29 cellular contexts compared by ENCODE assay signal in genomic region chr12:101327547-101327946, GRCh38.
"Had no signal": no experiment of that assay in that cellular context is flagged by ENCODE, and none has a peak within 500 bp of the region (broad histone marks: within the 10 kb centered on the region; RNA-seq: fewer than 3 reads in every experiment).

No MANE protein-coding gene starts in this region.

- ATAC-seq: activated naive CD4-positive, alpha-beta T cell treated with anti-CD3 and anti-CD28 coated beads, Interleukin-2, amount 50 U/mL, for 72 hours; activated T-cell treated with anti-CD3 and anti-CD28 coated beads, Interleukin-2, amount 50 U/mL, for 4 hours; activated T-cell treated with anti-CD3 and anti-CD28 coated beads, Interleukin-2, amount 50 U/mL, for 72 hours; activated T-helper 17 cell treated with anti-CD3 and anti-CD28 coated beads, Interleukin-2, amount 50 U/mL, for 72 hours; body of pancreas; T-cell; T-helper 17 cell had no signal

- H3K27ac Mint-ChIP-seq: activated B cell treated with CpG ODN at 0.5 μM for 24 hours; activated CD4-positive, alpha-beta memory T cell treated with anti-CD3 and anti-CD28 coated beads, Interleukin-2, amount 10 ng/mL, durations not matched to agents 7 days and 5 days; activated CD4-positive, alpha-beta T cell treated with anti-CD3 and anti-CD28 coated beads, Interleukin-2, amount 10 ng/mL, durations not matched to agents 7 days and 5 days; activated naive CD4-positive, alpha-beta T cell treated with anti-CD3 and anti-CD28 coated beads for 36 hours; activated naive CD4-positive, alpha-beta T cell treated with anti-CD3 and anti-CD28 coated beads, Interleukin-2, amount 50 U/mL, for 72 hours; activated naive CD8-positive, alpha-beta T cell treated with anti-CD3 and anti-CD28 coated beads for 36 hours; activated T-cell treated with anti-CD3 and anti-CD28 coated beads, Interleukin-2, amount 50 U/mL, for 72 hours; activated T-helper 1 cell treated with anti-CD3 and anti-CD28 coated beads, Interleukin-12 subunit alpha, Interleukin-12 subunit beta, Interleukin-2, Interleukin-4 antibody, amounts not matched to agents 30 ng/mL and 10 ng/mL and 1 ng/mL, durations not matched to agents 14 hours and 24 hours and 36 hours; activated T-helper 17 cell treated with anti-CD3 and anti-CD28 coated beads, Interleukin-2, amount 50 U/mL, for 72 hours; T-cell had no signal

- H3K9me3 Mint-ChIP-seq: activated B cell treated with CpG ODN at 0.5 μM for 24 hours; activated CD4-positive, alpha-beta memory T cell treated with anti-CD3 and anti-CD28 coated beads, Interleukin-2, amount 10 ng/mL, durations not matched to agents 7 days and 5 days; activated CD4-positive, alpha-beta T cell treated with anti-CD3 and anti-CD28 coated beads, Interleukin-2, amount 10 ng/mL, durations not matched to agents 7 days and 5 days; activated naive CD4-positive, alpha-beta T cell treated with anti-CD3 and anti-CD28 coated beads for 36 hours; activated naive CD4-positive, alpha-beta T cell treated with anti-CD3 and anti-CD28 coated beads, Interleukin-2, amount 50 U/mL, for 72 hours; activated naive CD8-positive, alpha-beta T cell treated with anti-CD3 and anti-CD28 coated beads for 36 hours; activated T-cell treated with anti-CD3 and anti-CD28 coated beads, Interleukin-2, amount 50 U/mL, for 4 hours; activated T-cell treated with anti-CD3 and anti-CD28 coated beads, Interleukin-2, amount 50 U/mL, for 72 hours; activated T-helper 1 cell treated with anti-CD3 and anti-CD28 coated beads, Interleukin-12 subunit alpha, Interleukin-12 subunit beta, Interleukin-2, Interleukin-4 antibody, amounts not matched to agents 30 ng/mL and 10 ng/mL and 1 ng/mL, durations not matched to agents 14 hours and 24 hours and 36 hours; activated T-helper 17 cell treated with anti-CD3 and anti-CD28 coated beads, Interleukin-2, amount 50 U/mL, for 72 hours; T-cell had no signal

- H3K4me3 Mint-ChIP-seq: activated B cell treated with CpG ODN at 0.5 μM for 24 hours; activated CD4-positive, alpha-beta memory T cell treated with anti-CD3 and anti-CD28 coated beads, Interleukin-2, amount 10 ng/mL, durations not matched to agents 7 days and 5 days; activated CD4-positive, alpha-beta T cell treated with anti-CD3 and anti-CD28 coated beads, Interleukin-2, amount 10 ng/mL, durations not matched to agents 7 days and 5 days; activated naive CD4-positive, alpha-beta T cell treated with anti-CD3 and anti-CD28 coated beads for 36 hours; activated naive CD8-positive, alpha-beta T cell treated with anti-CD3 and anti-CD28 coated beads for 36 hours; activated T-cell treated with anti-CD3 and anti-CD28 coated beads, Interleukin-2, amount 50 U/mL, for 4 hours; activated T-cell treated with anti-CD3 and anti-CD28 coated beads, Interleukin-2, amount 50 U/mL, for 72 hours; activated T-helper 1 cell treated with anti-CD3 and anti-CD28 coated beads, Interleukin-12 subunit alpha, Interleukin-12 subunit beta, Interleukin-2, Interleukin-4 antibody, amounts not matched to agents 30 ng/mL and 10 ng/mL and 1 ng/mL, durations not matched to agents 14 hours and 24 hours and 36 hours; activated T-helper 17 cell treated with anti-CD3 and anti-CD28 coated beads, Interleukin-2, amount 50 U/mL, for 72 hours; T-cell; T-helper 17 cell had no signal

- H3K27me3 Mint-ChIP-seq: activated B cell treated with CpG ODN at 0.5 μM for 24 hours; activated CD4-positive, alpha-beta memory T cell treated with anti-CD3 and anti-CD28 coated beads, Interleukin-2, amount 10 ng/mL, durations not matched to agents 7 days and 5 days; activated CD4-positive, alpha-beta T cell treated with anti-CD3 and anti-CD28 coated beads, Interleukin-2, amount 10 ng/mL, durations not matched to agents 7 days and 5 days; activated naive CD8-positive, alpha-beta T cell treated with anti-CD3 and anti-CD28 coated beads for 36 hours; activated T-helper 17 cell treated with anti-CD3 and anti-CD28 coated beads, Interleukin-2, amount 50 U/mL, for 72 hours; T-cell; T-helper 17 cell had no signal

- H3K4me3 ChIP-seq: adrenal gland, body of pancreas, breast epithelium had no signal

- DNase-seq: activated B cell treated with CpG ODN at 0.5 μM for 24 hours; activated CD4-positive, alpha-beta memory T cell treated with anti-CD3 and anti-CD28 coated beads, Interleukin-2, amount 10 ng/mL, durations not matched to agents 7 days and 5 days; activated CD4-positive, alpha-beta T cell treated with anti-CD3 and anti-CD28 coated beads for 48 hours; activated CD4-positive, alpha-beta T cell treated with anti-CD3 and anti-CD28 coated beads, Interleukin-2, amount 10 ng/mL, durations not matched to agents 7 days and 5 days; activated CD4-positive, alpha-beta T cell treated with anti-CD3 and anti-CD28 coated beads, Interleukin-2, amount 50 U/mL, for 48 hours; activated CD4-positive, CD25-positive, alpha-beta regulatory T cell treated with anti-CD3 and anti-CD28 coated beads, Interleukin-2, amount 50 U/mL, for 72 hours; activated CD8-positive, alpha-beta memory T cell treated with anti-CD3 and anti-CD28 coated beads, Interleukin-2, amount 50 U/mL, for 4 hours; activated effector memory CD4-positive, alpha-beta T cell treated with anti-CD3 and anti-CD28 coated beads, Interleukin-2, amount 50 U/mL, for 16 hours; activated gamma-delta T cell treated with Interleukin-2 at 50 U/mL for 16 hours; activated naive CD4-positive, alpha-beta T cell; activated naive CD4-positive, alpha-beta T cell treated with anti-CD3 and anti-CD28 coated beads for 36 hours; activated naive CD4-positive, alpha-beta T cell treated with anti-CD3 and anti-CD28 coated beads, Interleukin-2, amount 50 U/mL, for 16 hours; activated naive CD8-positive, alpha-beta T cell treated with anti-CD3 and anti-CD28 coated beads for 36 hours; activated T-cell treated with anti-CD3 and anti-CD28 coated beads for 4 hours; activated T-cell treated with anti-CD3 and anti-CD28 coated beads, Interleukin-2, amount 50 U/mL, for 1 hour; activated T-cell treated with anti-CD3 and anti-CD28 coated beads, Interleukin-2, amount 50 U/mL, for 4 hours; activated T-cell treated with anti-CD3 and anti-CD28 coated beads, Interleukin-2, amount 50 U/mL, for 72 hours; adrenal gland; amniotic stem cell; aorta; body of pancreas; brain microvascular endothelial cell; central memory CD4-positive, alpha-beta T cell; T-cell; T-helper 17 cell had no signal

- H3K4me1 Mint-ChIP-seq: activated B cell treated with CpG ODN at 0.5 μM for 24 hours; activated CD4-positive, alpha-beta memory T cell treated with anti-CD3 and anti-CD28 coated beads, Interleukin-2, amount 10 ng/mL, durations not matched to agents 7 days and 5 days; activated CD4-positive, alpha-beta T cell treated with anti-CD3 and anti-CD28 coated beads, Interleukin-2, amount 10 ng/mL, durations not matched to agents 7 days and 5 days; activated naive CD8-positive, alpha-beta T cell treated with anti-CD3 and anti-CD28 coated beads for 36 hours; activated T-helper 17 cell treated with anti-CD3 and anti-CD28 coated beads, Interleukin-2, amount 50 U/mL, for 72 hours; T-cell had no signal
